Comparison of ENCODE assay signal across 8 cellular contexts in genomic region chr10:63767512-63767911, GRCh38.
DNase-seq lines count a peak whose midpoint lies in the region; ATAC-seq, FAIRE-seq and TF ChIP-seq lines count a peak whose summit lies in the region.

No MANE protein-coding gene starts in this region.

- H3K79me2 ChIP-seq in OCI-LY3 (ENCODE audit: low read length) = no peaks in the 10 kb centered on the region

- no peaks in the 10 kb centered on the region for H3K27me3 ChIP-seq in OCI-LY3 (ENCODE audit: low read depth, low read length)

- no peaks in the 10 kb centered on the region for H3K36me3 ChIP-seq in OCI-LY3 (replicated peaks; ENCODE audit: low read depth, low read length)

- DNase-seq in DMS53 (lab: John Stamatoyannopoulos, UW) (peak; percentile 42), DMS53 treated with DMSO at 0.1 percent for 48 hours (lab: John Stamatoyannopoulos, UW; ENCODE audit: unreplicated experiment) (no peak), fibroblast of gingiva (ENCODE audit: low read depth) (peak; percentile 11), H54 (ENCODE audit: insufficient read length, low spot score) (no peak), frontal cortex (ENCODE audit: low spot score in 2 of 2) (no peak)

- no peaks in the 10 kb centered on the region for H3K9me3 ChIP-seq in OCI-LY3 (ENCODE audit: insufficient read depth, low read length)

- no peak for FAIRE-seq in H54 (lab: Jason Lieb, UNC)
- no peak for FAIRE-seq in frontal cortex (lab: Jason Lieb, UNC)

- ATAC-seq in GM21515 (IDR thresholded peaks at IDR 0.05; ENCODE audit: unreplicated experiment) = no peak

- 0 out of 2 replicates have a peak, but pooled peaks cover 3% of the 10 kb centered on the region for H3K4me1 ChIP-seq in OCI-LY3 (ENCODE audit: low read length)

- H3K4me2 ChIP-seq in OCI-LY3 (ENCODE audit: low read length) = no peak overlapping the region; the same call in 1 of the 2 replicates

- no peak overlapping the region for H2AFZ ChIP-seq in OCI-LY3 (ENCODE audit: low read depth, low read length)

- no peak for TF ChIP-seq POLR2A in H54 (IDR thresholded peaks at IDR 0.05; ENCODE audit: low read depth, low read length)

- TF ChIP-seq CTCF in OCI-LY3 (IDR thresholded peaks at IDR 0.05; ENCODE audit: low read depth, low read length) = peak; percentile 51

- no peak overlapping the region for H3K4me3 ChIP-seq in OCI-LY3 (ENCODE audit: low read length)
- no peak overlapping the region for H3K4me3 ChIP-seq in skin epidermis

- no peak overlapping the region for H3K9ac ChIP-seq in OCI-LY3 (ENCODE audit: low read length)

- no peaks in the 10 kb centered on the region for H4K20me1 ChIP-seq in OCI-LY3 (ENCODE audit: insufficient read depth, low read length)

- H3K27ac ChIP-seq in OCI-LY3 (ENCODE audit: low read length) (no peak overlapping the region), skin epidermis (peak overlapping the region in 11 of 21 experiments; percentile 2 to 81 (median 50))

Comparison
In these comparisons a context has a peak if more than half of its experiments do, and no peak if none do; other contexts are left out.
1. DNase-seq: peak in DMS53 (single experiment) and fibroblast of gingiva (single experiment); none in DMS53 treated with DMSO at 0.1 percent for 48 hours (single experiment), H54 (single experiment) and frontal cortex (0 of 2).